In genomic region chr17:17732444-17732843, GRCh38 we compare ENCODE assay signal across 22 cellular contexts. TPM values are rescaled to one million over a fixed set of nuclear protein-coding genes. Genes with fewer than 3 reads are reported as not detected.
DNase-seq lines count a peak whose midpoint lies in the region; ATAC-seq, FAIRE-seq and TF ChIP-seq lines count a peak whose summit lies in the region.
"Had no signal": no experiment of that assay in that cellular context is flagged by ENCODE, and none has a peak within 500 bp of the region (broad histone marks: within the 10 kb centered on the region; RNA-seq: fewer than 3 reads in every experiment).

No MANE protein-coding gene starts in this region.

- H3K27me3 Mint-ChIP-seq in osteocyte (ENCODE audit: unreplicated experiment) = no peaks in the 10 kb centered on the region
- H3K27me3 Mint-ChIP-seq: activated CD4-positive, alpha-beta T cell treated with anti-CD3 and anti-CD28 coated beads for 36 hours; activated CD8-positive, alpha-beta memory T cell treated with anti-CD3 and anti-CD28 coated beads, Interleukin-2, amount 10 ng/mL, durations not matched to agents 7 days and 5 days; activated naive CD8-positive, alpha-beta T cell had no signal

- no peak for FAIRE-seq in pancreas (lab: Jason Lieb, UNC)
- FAIRE-seq: GM19239 had no signal

- no peaks in the 10 kb centered on the region for H3K27me3 ChIP-seq in pancreas
- H3K27me3 ChIP-seq: body of pancreas, gastroesophageal sphincter had no signal

- H3K4me3 ChIP-seq in pancreas = no peak overlapping the region
- H3K4me3 ChIP-seq: body of pancreas, gastroesophageal sphincter, GM23248 had no signal

- ATAC-seq in GM18867 (IDR thresholded peaks at IDR 0.05; ENCODE audit: unreplicated experiment) (no peak), GM19023 (IDR thresholded peaks at IDR 0.05; ENCODE audit: unreplicated experiment) (no peak), pancreas (no peak)
- ATAC-seq: activated CD4-positive, alpha-beta T cell treated with anti-CD3 and anti-CD28 coated beads for 36 hours; activated CD8-positive, alpha-beta memory T cell treated with anti-CD3 and anti-CD28 coated beads, Interleukin-2, amount 10 ng/mL, durations not matched to agents 7 days and 5 days; body of pancreas; gastroesophageal sphincter had no signal

- H3K9me3 ChIP-seq in KOPT-K1 (ENCODE audit: insufficient read depth, low read length, poor library complexity, severe bottlenecking) (no peaks in the 10 kb centered on the region), pancreas (no peaks in the 10 kb centered on the region)
- H3K9me3 ChIP-seq: body of pancreas, gastroesophageal sphincter had no signal

- peaks cover 40% of the 10 kb centered on the region for H3K4me1 Mint-ChIP-seq in osteocyte (ENCODE audit: unreplicated experiment)

- peak overlapping the region; percentile 29 for H3K27ac Mint-ChIP-seq in osteocyte (ENCODE audit: unreplicated experiment)
- H3K27ac Mint-ChIP-seq: activated CD4-positive, alpha-beta T cell treated with anti-CD3 and anti-CD28 coated beads for 36 hours; activated CD8-positive, alpha-beta memory T cell treated with anti-CD3 and anti-CD28 coated beads, Interleukin-2, amount 10 ng/mL, durations not matched to agents 7 days and 5 days; activated naive CD8-positive, alpha-beta T cell had no signal

- intact Hi-C loops in pancreas (cut with DNase I) = no loop called here

- H3K27ac ChIP-seq in 22Rv1 = peak overlapping the region; percentile 55
- peak overlapping the region; percentile 0 for H3K27ac ChIP-seq in KOPT-K1 (ENCODE audit: low read depth, low read length, poor library complexity, severe bottlenecking)
- peak overlapping the region; percentile 26 for H3K27ac ChIP-seq in caudate nucleus (ENCODE audit: low read depth, low read length)
- peak overlapping the region in 1 of 4 donors; percentile 44 for H3K27ac ChIP-seq in pancreas
- H3K27ac ChIP-seq: body of pancreas, GM23248 had no signal

- TF ChIP-seq CTCF in 22Rv1 (IDR thresholded peaks at IDR 0.05) (peak; percentile 3; the same call in 1 of the 2 replicates), osteocyte (IDR thresholded peaks at IDR 0.05) (no peak), pancreas (IDR thresholded peaks at IDR 0.05) (no peak)

- no peak for DNase-seq in caudate nucleus (lab: John Stamatoyannopoulos, UW)
- DNase-seq in osteocyte (ENCODE audit: extremely low spot score, unreplicated experiment) = no peak
- no peak for DNase-seq in pancreas
- no peak for DNase-seq in stimulated activated CD4-positive, alpha-beta T cell treated with anti-CD3 and anti-CD28 coated beads, Interleukin-12 subunit alpha, Interleukin-12 subunit beta, amount 100 ng/mL, for 4 hours
- DNase-seq: ACHN; activated CD4-positive, alpha-beta T cell treated with anti-CD3 and anti-CD28 coated beads for 36 hours; activated CD8-positive, alpha-beta memory T cell treated with anti-CD3 and anti-CD28 coated beads, Interleukin-2, amount 10 ng/mL, durations not matched to agents 7 days and 5 days; DMS153; GF-D8; GM23248; midbrain; NCI-H2171; NCI-H526; stimulated activated CD8-positive, alpha-beta memory T cell treated with anti-CD3 and anti-CD28 coated beads, Interleukin-4, amount 100 ng/mL, for 48 hours had no signal

- H3K36me3 Mint-ChIP-seq in osteocyte (ENCODE audit: unreplicated experiment) = no peaks in the 10 kb centered on the region
- H3K36me3 Mint-ChIP-seq: activated CD8-positive, alpha-beta memory T cell treated with anti-CD3 and anti-CD28 coated beads, Interleukin-2, amount 10 ng/mL, durations not matched to agents 7 days and 5 days; activated naive CD8-positive, alpha-beta T cell had no signal

- H3K4me3 Mint-ChIP-seq in osteocyte (ENCODE audit: unreplicated experiment) = no peak overlapping the region
- H3K4me3 Mint-ChIP-seq: activated CD4-positive, alpha-beta T cell treated with anti-CD3 and anti-CD28 coated beads for 36 hours; activated CD8-positive, alpha-beta memory T cell treated with anti-CD3 and anti-CD28 coated beads, Interleukin-2, amount 10 ng/mL, durations not matched to agents 7 days and 5 days; activated naive CD8-positive, alpha-beta T cell had no signal

- H3K4me1 ChIP-seq in pancreas = peaks cover 0 to 9% (median 0%) of the 10 kb centered on the region in 3 donors

- WGBS in pancreas, 2 donors = 41 to 54% methylated on average over 4 of the region's 4 CpGs

- H3K36me3 ChIP-seq in KOPT-K1 (ENCODE audit: insufficient read depth, low read length) = peaks cover 13% of the 10 kb centered on the region; the same call in 1 of the 2 replicates
- no peaks in the 10 kb centered on the region for H3K36me3 ChIP-seq in pancreas

- no peaks in the 10 kb centered on the region for H3K9me3 Mint-ChIP-seq in osteocyte (ENCODE audit: unreplicated experiment)

RNA-seq across cellular contexts. Expression of gene RAI1, which starts 51.2 kb away (rescaled TPM):
- total RNA-seq in osteocyte (40.0 and 40.1 TPM in 2 replicates), pancreas (10 to 100 TPM; 12.1 to 21.6 (median 13.5) TPM)
- polyA plus RNA-seq in pancreas = 10 to 100 TPM; 21.1 to 23.9 TPM
